ENCODE assay signal across 21 cellular contexts in the genomic region with DNA sequence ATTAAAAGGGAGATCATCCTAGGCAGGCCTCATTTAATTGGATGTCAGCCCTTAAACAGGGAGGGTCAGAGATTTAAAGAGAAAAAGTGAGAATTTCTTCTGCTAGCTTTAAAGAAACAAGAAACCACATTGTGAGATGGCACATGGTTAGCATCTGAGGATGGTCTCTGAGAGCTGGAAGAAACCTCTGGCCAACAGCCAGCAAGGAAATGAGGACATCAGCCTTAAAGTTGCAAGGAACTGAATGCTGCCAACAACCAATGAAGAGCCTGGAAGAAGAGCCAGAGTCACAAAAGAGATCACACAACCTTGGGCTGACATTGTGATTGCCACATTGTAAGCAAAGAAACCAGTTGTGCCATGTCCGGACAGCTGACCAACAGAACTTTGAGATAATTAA. TPM values are rescaled to one million over a fixed set of nuclear protein-coding genes. Genes with fewer than 3 reads are reported as not detected.
DNase-seq lines count a peak whose midpoint lies in the region; ATAC-seq, FAIRE-seq and TF ChIP-seq lines count a peak whose summit lies in the region.
"Had no signal": no experiment of that assay in that cellular context is flagged by ENCODE, and none has a peak within 500 bp of the region (broad histone marks: within the 10 kb centered on the region; RNA-seq: fewer than 3 reads in every experiment).

No MANE protein-coding gene starts in this region.

- intact Hi-C loops in A673 (cut with micrococcal nuclease; ENCODE audit: unreplicated experiment): no loop called here
- intact Hi-C loops in naive thymus-derived CD4-positive, alpha-beta T cell (cut with micrococcal nuclease): no loop called here

- H3K9me3 ChIP-seq in A673 (ENCODE audit: low read depth, low read length, poor library complexity, severe bottlenecking) (no peaks in the 10 kb centered on the region), SK-N-MC (ENCODE audit: low read depth, low read length) (no peaks in the 10 kb centered on the region)
- no peaks in the 10 kb centered on the region for H3K9me3 ChIP-seq in naive thymus-derived CD4-positive, alpha-beta T cell (ENCODE audit: control insufficient read depth in 2 of 3, low read length in 3 of 3)
- H3K9me3 ChIP-seq: ascending aorta, gastrocnemius medialis had no signal

- H3K4me1 ChIP-seq in A673 (ENCODE audit: insufficient read depth, low read length, poor library complexity, severe bottlenecking): peaks cover 10% of the 10 kb centered on the region
- no peaks in the 10 kb centered on the region for H3K4me1 ChIP-seq in naive thymus-derived CD4-positive, alpha-beta T cell (ENCODE audit: control insufficient read depth in 2 of 2, insufficient read depth in 2 of 2, low read length in 2 of 2)
- H3K4me1 ChIP-seq: ascending aorta, gastrocnemius medialis had no signal

- BruUV-seq in A673 (replicated peaks; lab: Mats Ljungman, UMichigan): no TSS peak

- CTCF ChIA-PET in A673 (lab: Charles Lee): no interaction called here
- CTCF ChIA-PET in naive thymus-derived CD4-positive, alpha-beta T cell (lab: Charles Lee): interaction anchor here (0.6 kb wide), 1 partner anchor 869 kb away, joined by 3 read pairs; no protein-coding TSS in a partner anchor

- DNase-seq in A673 (ENCODE audit: low spot score) (peak; percentile 70), HS-27A (ENCODE audit: low read depth) (peak; percentile 29), SK-N-MC (ENCODE audit: low read depth, low spot score) (no peak), fibroblast of mammary gland (ENCODE audit: low read depth) (peak; percentile 75), NCI-H187 (lab: John Stamatoyannopoulos, UW) (no peak), erythroblast (lab: John Stamatoyannopoulos, UW) (no peak), RCC 7860 (ENCODE audit: low spot score) (no peak)
- no peak for DNase-seq in naive thymus-derived CD4-positive, alpha-beta T cell
- DNase-seq: ACHN; activated CD4-positive, CD25-positive, alpha-beta regulatory T cell; dorsolateral prefrontal cortex; gastrocnemius medialis; GDM1; KG1; NCI-H1694; NCI-H510A; T-helper 17 cell had no signal

- H3K4me3 ChIP-seq in A673 (ENCODE audit: low read depth, low read length, poor library complexity, severe bottlenecking): no peak overlapping the region
- no peak overlapping the region for H3K4me3 ChIP-seq in SK-N-MC
- H3K4me3 ChIP-seq in fibroblast of mammary gland (ENCODE audit: control insufficient read depth, low read depth, low read length): no peak overlapping the region
- no peak overlapping the region for H3K4me3 ChIP-seq in naive thymus-derived CD4-positive, alpha-beta T cell (ENCODE audit: low read length)
- H3K4me3 ChIP-seq: ascending aorta, dorsolateral prefrontal cortex, gastrocnemius medialis had no signal

- no peak for TF ChIP-seq POLR2A in erythroblast (IDR thresholded peaks at IDR 0.05; ENCODE audit: low read length)

- no peak overlapping the region for H3K27ac Mint-ChIP-seq in naive thymus-derived CD4-positive, alpha-beta T cell
- H3K27ac Mint-ChIP-seq: activated T-helper 2 cell treated with anti-CD3 and anti-CD28 coated beads, Interferon-gamma antibody, Interleukin-2, Interleukin-4, amounts not matched to agents 10 μg/mL and 5 μg/mL and 100 μg/mL, durations not matched to agents 14 hours and 24 hours and 36 hours; stimulated activated naive CD8-positive, alpha-beta T cell treated with anti-CD3 and anti-CD28 coated beads, Interleukin-15, Interleukin-2, amounts not matched to agents 100 ng/mL and 50 ng/mL, for 24 hours; T-helper 17 cell had no signal

- H3K4me1 Mint-ChIP-seq in naive thymus-derived CD4-positive, alpha-beta T cell: no peaks in the 10 kb centered on the region
- H3K4me1 Mint-ChIP-seq: T-helper 17 cell had no signal

- H3K27me3 Mint-ChIP-seq in naive thymus-derived CD4-positive, alpha-beta T cell: peaks cover 0 to 22% (median 6%) of the 10 kb centered on the region in 5 donors

- peaks cover 0 to 3% (median 0%) of the 10 kb centered on the region in 11 donors for H3K9me3 Mint-ChIP-seq in naive thymus-derived CD4-positive, alpha-beta T cell
- H3K9me3 Mint-ChIP-seq: activated T-helper 2 cell treated with anti-CD3 and anti-CD28 coated beads, Interferon-gamma antibody, Interleukin-2, Interleukin-4, amounts not matched to agents 10 μg/mL and 5 μg/mL and 100 μg/mL, durations not matched to agents 14 hours and 24 hours and 36 hours; natural killer cell treated with Interleukin-12 subunit alpha and Interleukin-12 subunit beta and Interleukin-15 and Interleukin-18, amount 100 ng/mL, for 72 hours; stimulated activated naive CD8-positive, alpha-beta T cell treated with anti-CD3 and anti-CD28 coated beads, Interleukin-15, Interleukin-2, amounts not matched to agents 100 ng/mL and 50 ng/mL, for 24 hours had no signal

- no peak for ATAC-seq in naive thymus-derived CD4-positive, alpha-beta T cell
- ATAC-seq: gastrocnemius medialis; natural killer cell treated with Interleukin-12 subunit alpha and Interleukin-12 subunit beta and Interleukin-15 and Interleukin-18, amount 100 ng/mL, for 72 hours; T-helper 17 cell had no signal

- no peak overlapping the region for H3K4me3 Mint-ChIP-seq in naive thymus-derived CD4-positive, alpha-beta T cell
- H3K4me3 Mint-ChIP-seq: natural killer cell treated with Interleukin-12 subunit alpha and Interleukin-12 subunit beta and Interleukin-15 and Interleukin-18, amount 100 ng/mL, for 72 hours; stimulated activated naive CD8-positive, alpha-beta T cell treated with anti-CD3 and anti-CD28 coated beads, Interleukin-15, Interleukin-2, amounts not matched to agents 100 ng/mL and 50 ng/mL, for 24 hours; T-helper 17 cell had no signal

- TF ChIP-seq CTCF in A673 (conservative IDR thresholded peaks at IDR 0.05; ENCODE audit: low read depth, low read length): no peak
- TF ChIP-seq CTCF in fibroblast of mammary gland (conservative IDR thresholded peaks at IDR 0.05; ENCODE audit: control insufficient read depth, insufficient read depth, low read depth, low read length): no peak

- H3K27me3 ChIP-seq in A673 (replicated peaks; ENCODE audit: insufficient read depth, low read depth, low read length, poor library complexity): no peaks in the 10 kb centered on the region
- H3K27me3 ChIP-seq in naive thymus-derived CD4-positive, alpha-beta T cell (ENCODE audit: control insufficient read depth in 2 of 2, insufficient read depth in 2 of 2, low read length in 2 of 2): no peaks in the 10 kb centered on the region
- H3K27me3 ChIP-seq: ascending aorta, gastrocnemius medialis had no signal

- no peaks in the 10 kb centered on the region for H3K36me3 ChIP-seq in A673 (ENCODE audit: insufficient read depth, low read length, poor library complexity, severe bottlenecking)
- no peaks in the 10 kb centered on the region for H3K36me3 ChIP-seq in SK-N-MC (ENCODE audit: insufficient read depth, low read length)
- no peaks in the 10 kb centered on the region for H3K36me3 ChIP-seq in naive thymus-derived CD4-positive, alpha-beta T cell (ENCODE audit: control insufficient read depth in 2 of 3, insufficient read depth in 3 of 3, low read length in 3 of 3)
- H3K36me3 ChIP-seq: ascending aorta, gastrocnemius medialis had no signal

- peaks cover 0 to 2% (median 0%) of the 10 kb centered on the region in 5 donors for H3K36me3 Mint-ChIP-seq in naive thymus-derived CD4-positive, alpha-beta T cell
- H3K36me3 Mint-ChIP-seq: natural killer cell treated with Interleukin-12 subunit alpha and Interleukin-12 subunit beta and Interleukin-15 and Interleukin-18, amount 100 ng/mL, for 72 hours had no signal

- H3K27ac ChIP-seq in A673 (ENCODE audit: low read depth, low read length, poor library complexity, severe bottlenecking) (peak overlapping the region; percentile 6), SK-N-MC (peak overlapping the region; percentile 78)
- H3K27ac ChIP-seq in naive thymus-derived CD4-positive, alpha-beta T cell (ENCODE audit: low read depth, low read length): no peak overlapping the region
- H3K27ac ChIP-seq: ascending aorta, dorsolateral prefrontal cortex, gastrocnemius medialis had no signal

- POLR2A ChIA-PET in A673 (lab: Charles Lee; ENCODE audit: low non-redundant PET): no interaction called here
- POLR2A ChIA-PET in naive thymus-derived CD4-positive, alpha-beta T cell (lab: Charles Lee): no interaction called here

- no peak for FAIRE-seq in RCC 7860 (lab: Jason Lieb, UNC)

- no peak overlapping the region for H3K9ac ChIP-seq in SK-N-MC (ENCODE audit: insufficient read length)

RNA-seq across cellular contexts. Expression of a gene that starts 17.5 kb away (rescaled TPM):
- 9.3 and 10.7 TPM in 2 replicates for total RNA-seq in A673 (2021)
- 10 to 100 TPM in 2 of 5 experiments, 1 to 10 TPM in 3; 1.1 to 11.1 (median 3.0) TPM for total RNA-seq in naive thymus-derived CD4-positive, alpha-beta T cell
- polyA plus RNA-seq in naive thymus-derived CD4-positive, alpha-beta T cell: 1 to 10 TPM; 1.3 to 1.9 TPM

Comparison
In these comparisons a context has a peak if more than half of its experiments do, and no peak if none do; other contexts are left out.
1. DNase-seq: peak in A673 (single experiment), HS-27A (single experiment) and fibroblast of mammary gland (single experiment); none in SK-N-MC (single experiment), naive thymus-derived CD4-positive, alpha-beta T cell (0 of 9), NCI-H187 (0 of 2), erythroblast (0 of 2) and RCC 7860 (single experiment).